In genomic region chr5:151721087-151721646, GRCh38 we compare ENCODE assay signal across 8 cellular contexts.
DNase-seq lines count a peak whose midpoint lies in the region; ATAC-seq lines count a peak whose summit lies in the region.

No MANE protein-coding gene starts in this region.

- H3K36me3 Mint-ChIP-seq in memory B cell: no peaks in the 10 kb centered on the region

- H3K27ac Mint-ChIP-seq in memory B cell: peak overlapping the region; percentile 20

- no peaks in the 10 kb centered on the region for H3K9me3 Mint-ChIP-seq in memory B cell

- H3K4me3 Mint-ChIP-seq in memory B cell: no peak overlapping the region

- ATAC-seq in GM18867 (IDR thresholded peaks at IDR 0.05; ENCODE audit: unreplicated experiment) (peak; percentile 85), GM21723 (IDR thresholded peaks at IDR 0.05; ENCODE audit: unreplicated experiment) (peak; percentile 83), HG03571 (IDR thresholded peaks at IDR 0.05; ENCODE audit: unreplicated experiment) (peak; percentile 86), memory B cell (ENCODE audit: low read depth) (peak; percentile 97)

- H3K27me3 Mint-ChIP-seq in memory B cell: no peaks in the 10 kb centered on the region

- no peak for DNase-seq in memory B cell (ENCODE audit: low spot score in 2 of 2)
- no peak for DNase-seq in NCI-H748 treated with DMSO at 0.1 percent for 48 hours (lab: John Stamatoyannopoulos, UW)
- DNase-seq in SHP77 treated with DMSO at 0.1 percent for 48 hours (lab: John Stamatoyannopoulos, UW): no peak
- no peak for DNase-seq in NCI-H2227 (lab: John Stamatoyannopoulos, UW; ENCODE audit: unreplicated experiment)
- no peak for DNase-seq in Ammon's horn (ENCODE audit: low spot score)

- H3K4me1 Mint-ChIP-seq in memory B cell: peaks cover 14% of the 10 kb centered on the region
